ENCODE assay signal across 1 cellular context in the genomic region with DNA sequence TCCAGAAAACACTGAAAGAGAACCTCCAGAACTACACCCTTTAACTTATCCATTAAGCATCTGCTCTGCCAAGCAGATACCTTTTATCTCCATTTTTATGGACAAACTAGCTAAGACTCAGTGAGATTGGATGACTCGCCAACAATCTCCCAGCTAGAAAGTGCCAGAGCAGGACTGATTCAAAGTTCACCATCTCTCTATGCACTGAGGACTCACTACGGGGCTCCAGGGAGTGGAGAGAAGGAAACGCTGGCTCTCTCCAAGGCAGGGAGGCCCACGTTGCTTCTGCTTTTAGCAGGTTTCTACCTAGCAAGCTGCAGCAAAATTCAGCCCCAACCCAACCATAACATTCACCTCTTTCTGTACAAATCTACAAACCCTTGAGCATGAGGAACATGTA.
TF ChIP-seq lines count a peak whose summit lies in the region.

No MANE protein-coding gene starts in this region.

TF ChIP-seq in IMR-90, 13 proteins besides CTCF, POLR2A, EP300 and RAD21:
- TF ChIP-seq RFX5 (IDR thresholded peaks at IDR 0.05; ENCODE audit: low read depth, low read length) (no peak), CEBPB (IDR thresholded peaks at IDR 0.05; ENCODE audit: low read depth, low read length) (no peak), MAFK (IDR thresholded peaks at IDR 0.05; ENCODE audit: low read depth, low read length) (no peak)
- TF ChIP-seq, protein P1, sequence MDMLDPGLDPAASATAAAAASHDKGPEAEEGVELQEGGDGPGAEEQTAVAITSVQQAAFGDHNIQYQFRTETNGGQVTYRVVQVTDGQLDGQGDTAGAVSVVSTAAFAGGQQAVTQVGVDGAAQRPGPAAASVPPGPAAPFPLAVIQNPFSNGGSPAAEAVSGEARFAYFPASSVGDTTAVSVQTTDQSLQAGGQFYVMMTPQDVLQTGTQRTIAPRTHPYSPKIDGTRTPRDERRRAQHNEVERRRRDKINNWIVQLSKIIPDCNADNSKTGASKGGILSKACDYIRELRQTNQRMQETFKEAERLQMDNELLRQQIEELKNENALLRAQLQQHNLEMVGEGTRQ (IDR thresholded peaks at IDR 0.05; ENCODE audit: low read depth, low read length): no peak
